Comparison of ENCODE assay signal across 1 cellular context in the genomic region with DNA sequence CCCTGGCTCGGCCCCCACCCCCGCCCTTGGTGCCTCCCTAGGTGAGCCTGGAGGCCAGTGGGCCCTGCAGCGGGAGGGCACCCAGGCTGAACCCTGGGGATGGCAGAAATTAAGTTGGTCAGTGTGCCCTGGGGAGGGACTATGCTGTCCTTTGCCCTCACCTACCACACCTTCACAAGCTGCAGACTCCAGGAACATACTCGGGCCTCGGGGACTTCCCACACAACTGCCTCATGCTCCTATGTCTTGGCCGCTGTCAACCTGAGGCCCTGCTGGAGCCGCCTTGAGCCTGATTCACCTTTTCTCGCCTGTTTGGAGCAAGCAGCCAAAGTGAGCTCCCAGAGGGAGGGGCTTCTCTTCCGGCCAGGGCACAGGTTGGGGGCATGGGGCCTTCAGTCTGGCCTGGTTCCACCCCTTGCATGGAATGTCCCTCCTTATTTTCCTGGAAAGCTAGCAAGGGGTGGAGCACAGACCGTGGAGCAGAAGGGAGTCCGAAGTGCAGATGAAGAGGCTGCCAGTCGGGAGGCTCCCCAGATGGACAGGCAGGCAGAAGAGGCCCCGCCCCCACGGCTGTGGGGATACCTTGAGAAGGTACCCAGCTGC.
TF ChIP-seq lines count a peak whose summit lies in the region.

No MANE protein-coding gene starts in this region.

TF ChIP-seq in GM23338, 12 proteins besides CTCF, POLR2A, EP300 and RAD21 (continued from another document):
- TF ChIP-seq, protein P1, sequence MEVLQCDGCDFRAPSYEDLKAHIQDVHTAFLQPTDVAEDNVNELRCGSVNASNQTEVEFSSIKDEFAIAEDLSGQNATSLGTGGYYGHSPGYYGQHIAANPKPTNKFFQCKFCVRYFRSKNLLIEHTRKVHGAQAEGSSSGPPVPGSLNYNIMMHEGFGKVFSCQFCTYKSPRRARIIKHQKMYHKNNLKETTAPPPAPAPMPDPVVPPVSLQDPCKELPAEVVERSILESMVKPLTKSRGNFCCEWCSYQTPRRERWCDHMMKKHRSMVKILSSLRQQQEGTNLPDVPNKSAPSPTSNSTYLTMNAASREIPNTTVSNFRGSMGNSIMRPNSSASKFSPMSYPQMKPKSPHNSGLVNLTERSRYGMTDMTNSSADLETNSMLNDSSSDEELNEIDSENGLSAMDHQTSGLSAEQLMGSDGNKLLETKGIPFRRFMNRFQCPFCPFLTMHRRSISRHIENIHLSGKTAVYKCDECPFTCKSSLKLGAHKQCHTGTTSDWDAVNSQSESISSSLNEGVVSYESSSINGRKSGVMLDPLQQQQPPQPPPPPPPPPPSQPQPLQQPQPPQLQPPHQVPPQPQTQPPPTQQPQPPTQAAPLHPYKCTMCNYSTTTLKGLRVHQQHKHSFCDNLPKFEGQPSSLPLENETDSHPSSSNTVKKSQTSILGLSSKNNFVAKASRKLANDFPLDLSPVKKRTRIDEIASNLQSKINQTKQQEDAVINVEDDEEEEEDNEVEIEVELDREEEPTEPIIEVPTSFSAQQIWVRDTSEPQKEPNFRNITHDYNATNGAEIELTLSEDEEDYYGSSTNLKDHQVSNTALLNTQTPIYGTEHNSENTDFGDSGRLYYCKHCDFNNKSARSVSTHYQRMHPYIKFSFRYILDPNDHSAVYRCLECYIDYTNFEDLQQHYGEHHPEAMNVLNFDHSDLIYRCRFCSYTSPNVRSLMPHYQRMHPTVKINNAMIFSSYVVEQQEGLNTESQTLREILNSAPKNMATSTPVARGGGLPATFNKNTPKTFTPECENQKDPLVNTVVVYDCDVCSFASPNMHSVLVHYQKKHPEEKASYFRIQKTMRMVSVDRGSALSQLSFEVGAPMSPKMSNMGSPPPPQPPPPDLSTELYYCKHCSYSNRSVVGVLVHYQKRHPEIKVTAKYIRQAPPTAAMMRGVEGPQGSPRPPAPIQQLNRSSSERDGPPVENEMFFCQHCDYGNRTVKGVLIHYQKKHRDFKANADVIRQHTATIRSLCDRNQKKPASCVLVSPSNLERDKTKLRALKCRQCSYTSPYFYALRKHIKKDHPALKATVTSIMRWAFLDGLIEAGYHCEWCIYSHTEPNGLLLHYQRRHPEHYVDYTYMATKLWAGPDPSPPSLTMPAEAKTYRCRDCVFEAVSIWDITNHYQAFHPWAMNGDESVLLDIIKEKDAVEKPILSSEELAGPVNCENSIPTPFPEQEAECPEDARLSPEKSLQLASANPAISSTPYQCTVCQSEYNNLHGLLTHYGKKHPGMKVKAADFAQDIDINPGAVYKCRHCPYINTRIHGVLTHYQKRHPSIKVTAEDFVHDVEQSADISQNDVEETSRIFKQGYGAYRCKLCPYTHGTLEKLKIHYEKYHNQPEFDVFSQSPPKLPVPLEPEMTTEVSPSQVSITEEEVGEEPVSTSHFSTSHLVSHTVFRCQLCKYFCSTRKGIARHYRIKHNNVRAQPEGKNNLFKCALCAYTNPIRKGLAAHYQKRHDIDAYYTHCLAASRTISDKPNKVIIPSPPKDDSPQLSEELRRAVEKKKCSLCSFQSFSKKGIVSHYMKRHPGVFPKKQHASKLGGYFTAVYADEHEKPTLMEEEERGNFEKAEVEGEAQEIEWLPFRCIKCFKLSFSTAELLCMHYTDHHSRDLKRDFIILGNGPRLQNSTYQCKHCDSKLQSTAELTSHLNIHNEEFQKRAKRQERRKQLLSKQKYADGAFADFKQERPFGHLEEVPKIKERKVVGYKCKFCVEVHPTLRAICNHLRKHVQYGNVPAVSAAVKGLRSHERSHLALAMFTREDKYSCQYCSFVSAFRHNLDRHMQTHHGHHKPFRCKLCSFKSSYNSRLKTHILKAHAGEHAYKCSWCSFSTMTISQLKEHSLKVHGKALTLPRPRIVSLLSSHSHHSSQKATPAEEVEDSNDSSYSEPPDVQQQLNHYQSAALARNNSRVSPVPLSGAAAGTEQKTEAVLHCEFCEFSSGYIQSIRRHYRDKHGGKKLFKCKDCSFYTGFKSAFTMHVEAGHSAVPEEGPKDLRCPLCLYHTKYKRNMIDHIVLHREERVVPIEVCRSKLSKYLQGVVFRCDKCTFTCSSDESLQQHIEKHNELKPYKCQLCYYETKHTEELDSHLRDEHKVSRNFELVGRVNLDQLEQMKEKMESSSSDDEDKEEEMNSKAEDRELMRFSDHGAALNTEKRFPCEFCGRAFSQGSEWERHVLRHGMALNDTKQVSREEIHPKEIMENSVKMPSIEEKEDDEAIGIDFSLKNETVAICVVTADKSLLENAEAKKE (CRISPR knock-in tag; IDR thresholded peaks at IDR 0.05) = no peak
- TF ChIP-seq, protein P2, sequence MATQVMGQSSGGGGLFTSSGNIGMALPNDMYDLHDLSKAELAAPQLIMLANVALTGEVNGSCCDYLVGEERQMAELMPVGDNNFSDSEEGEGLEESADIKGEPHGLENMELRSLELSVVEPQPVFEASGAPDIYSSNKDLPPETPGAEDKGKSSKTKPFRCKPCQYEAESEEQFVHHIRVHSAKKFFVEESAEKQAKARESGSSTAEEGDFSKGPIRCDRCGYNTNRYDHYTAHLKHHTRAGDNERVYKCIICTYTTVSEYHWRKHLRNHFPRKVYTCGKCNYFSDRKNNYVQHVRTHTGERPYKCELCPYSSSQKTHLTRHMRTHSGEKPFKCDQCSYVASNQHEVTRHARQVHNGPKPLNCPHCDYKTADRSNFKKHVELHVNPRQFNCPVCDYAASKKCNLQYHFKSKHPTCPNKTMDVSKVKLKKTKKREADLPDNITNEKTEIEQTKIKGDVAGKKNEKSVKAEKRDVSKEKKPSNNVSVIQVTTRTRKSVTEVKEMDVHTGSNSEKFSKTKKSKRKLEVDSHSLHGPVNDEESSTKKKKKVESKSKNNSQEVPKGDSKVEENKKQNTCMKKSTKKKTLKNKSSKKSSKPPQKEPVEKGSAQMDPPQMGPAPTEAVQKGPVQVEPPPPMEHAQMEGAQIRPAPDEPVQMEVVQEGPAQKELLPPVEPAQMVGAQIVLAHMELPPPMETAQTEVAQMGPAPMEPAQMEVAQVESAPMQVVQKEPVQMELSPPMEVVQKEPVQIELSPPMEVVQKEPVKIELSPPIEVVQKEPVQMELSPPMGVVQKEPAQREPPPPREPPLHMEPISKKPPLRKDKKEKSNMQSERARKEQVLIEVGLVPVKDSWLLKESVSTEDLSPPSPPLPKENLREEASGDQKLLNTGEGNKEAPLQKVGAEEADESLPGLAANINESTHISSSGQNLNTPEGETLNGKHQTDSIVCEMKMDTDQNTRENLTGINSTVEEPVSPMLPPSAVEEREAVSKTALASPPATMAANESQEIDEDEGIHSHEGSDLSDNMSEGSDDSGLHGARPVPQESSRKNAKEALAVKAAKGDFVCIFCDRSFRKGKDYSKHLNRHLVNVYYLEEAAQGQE (IDR thresholded peaks at IDR 0.05; ENCODE audit: unreplicated experiment) = no peak
- TF ChIP-seq CREB1 (CRISPR knock-in tag; IDR thresholded peaks at IDR 0.05; ENCODE audit: low read depth) (no peak), POLR2AphosphoS5 (IDR thresholded peaks at IDR 0.05; ENCODE audit: low read depth) (no peak), JUNB (IDR thresholded peaks at IDR 0.05; ENCODE audit: unreplicated experiment) (no peak), EZH2phosphoT487 (IDR thresholded peaks at IDR 0.05; ENCODE audit: unreplicated experiment) (no peak)
